In genomic region chr19:12484371-12485322, GRCh38 we compare ENCODE assay signal across 1 cellular context.
TF ChIP-seq lines count a peak whose summit lies in the region.

TSS of gene ZNF709 (minus strand) at chr19:12484816. CDS start at chr19:12484657, 159 bp downstream.

TF ChIP-seq in K562, 482 proteins besides CTCF, POLR2A, EP300 and RAD21 (continued from another document and continues in another):
- TF ChIP-seq, protein P1, sequence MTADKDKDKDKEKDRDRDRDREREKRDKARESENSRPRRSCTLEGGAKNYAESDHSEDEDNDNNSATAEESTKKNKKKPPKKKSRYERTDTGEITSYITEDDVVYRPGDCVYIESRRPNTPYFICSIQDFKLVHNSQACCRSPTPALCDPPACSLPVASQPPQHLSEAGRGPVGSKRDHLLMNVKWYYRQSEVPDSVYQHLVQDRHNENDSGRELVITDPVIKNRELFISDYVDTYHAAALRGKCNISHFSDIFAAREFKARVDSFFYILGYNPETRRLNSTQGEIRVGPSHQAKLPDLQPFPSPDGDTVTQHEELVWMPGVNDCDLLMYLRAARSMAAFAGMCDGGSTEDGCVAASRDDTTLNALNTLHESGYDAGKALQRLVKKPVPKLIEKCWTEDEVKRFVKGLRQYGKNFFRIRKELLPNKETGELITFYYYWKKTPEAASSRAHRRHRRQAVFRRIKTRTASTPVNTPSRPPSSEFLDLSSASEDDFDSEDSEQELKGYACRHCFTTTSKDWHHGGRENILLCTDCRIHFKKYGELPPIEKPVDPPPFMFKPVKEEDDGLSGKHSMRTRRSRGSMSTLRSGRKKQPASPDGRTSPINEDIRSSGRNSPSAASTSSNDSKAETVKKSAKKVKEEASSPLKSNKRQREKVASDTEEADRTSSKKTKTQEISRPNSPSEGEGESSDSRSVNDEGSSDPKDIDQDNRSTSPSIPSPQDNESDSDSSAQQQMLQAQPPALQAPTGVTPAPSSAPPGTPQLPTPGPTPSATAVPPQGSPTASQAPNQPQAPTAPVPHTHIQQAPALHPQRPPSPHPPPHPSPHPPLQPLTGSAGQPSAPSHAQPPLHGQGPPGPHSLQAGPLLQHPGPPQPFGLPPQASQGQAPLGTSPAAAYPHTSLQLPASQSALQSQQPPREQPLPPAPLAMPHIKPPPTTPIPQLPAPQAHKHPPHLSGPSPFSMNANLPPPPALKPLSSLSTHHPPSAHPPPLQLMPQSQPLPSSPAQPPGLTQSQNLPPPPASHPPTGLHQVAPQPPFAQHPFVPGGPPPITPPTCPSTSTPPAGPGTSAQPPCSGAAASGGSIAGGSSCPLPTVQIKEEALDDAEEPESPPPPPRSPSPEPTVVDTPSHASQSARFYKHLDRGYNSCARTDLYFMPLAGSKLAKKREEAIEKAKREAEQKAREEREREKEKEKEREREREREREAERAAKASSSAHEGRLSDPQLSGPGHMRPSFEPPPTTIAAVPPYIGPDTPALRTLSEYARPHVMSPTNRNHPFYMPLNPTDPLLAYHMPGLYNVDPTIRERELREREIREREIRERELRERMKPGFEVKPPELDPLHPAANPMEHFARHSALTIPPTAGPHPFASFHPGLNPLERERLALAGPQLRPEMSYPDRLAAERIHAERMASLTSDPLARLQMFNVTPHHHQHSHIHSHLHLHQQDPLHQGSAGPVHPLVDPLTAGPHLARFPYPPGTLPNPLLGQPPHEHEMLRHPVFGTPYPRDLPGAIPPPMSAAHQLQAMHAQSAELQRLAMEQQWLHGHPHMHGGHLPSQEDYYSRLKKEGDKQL (CRISPR knock-in tag; IDR thresholded peaks at IDR 0.05; ENCODE audit: borderline replicate concordance), result no peak
- TF ChIP-seq CC2D1A (IDR thresholded peaks at IDR 0.05) (no peak), FOS (IDR thresholded peaks at IDR 0.05; ENCODE audit: extremely low read depth, insufficient read length) (peak; percentile 51), SAP30 (IDR thresholded peaks at IDR 0.05; ENCODE audit: borderline replicate concordance, insufficient read depth, low read depth, low read length, poor library complexity, severe bottlenecking) (no peak), CSDE1 (IDR thresholded peaks at IDR 0.05) (0 out of 4 replicates have a peak, but pooled peaks of 1 of the 2 experiments have one; percentile 34), PHTF2 (CRISPR knock-in tag; IDR thresholded peaks at IDR 0.05) (no peak), ZNF699 (CRISPR knock-in tag; IDR thresholded peaks at IDR 0.05; ENCODE audit: insufficient replicate concordance) (no peak), TAL1 (IDR thresholded peaks at IDR 0.05) (no peak), CEBPB (tag; IDR thresholded peaks at IDR 0.05) (no peak), KDM5B (IDR thresholded peaks at IDR 0.05; ENCODE audit: insufficient replicate concordance, low read depth, low read length) (peak; percentile 43), MECOM (CRISPR knock-in tag; IDR thresholded peaks at IDR 0.05) (no peak), GABPB2 (CRISPR knock-in tag; conservative IDR thresholded peaks at IDR 0.05) (no peak), PHF8 (IDR thresholded peaks at IDR 0.05; ENCODE audit: borderline replicate concordance, low read length) (peak; percentile 52; the same call in 1 of the 2 replicates), RBM25 (IDR thresholded peaks at IDR 0.05; ENCODE audit: low read depth, low read length, severe bottlenecking) (peak; percentile 31), SREBF2 (CRISPR knock-in tag; IDR thresholded peaks at IDR 0.05) (no peak), KDM1A (IDR thresholded peaks at IDR 0.05) (no peak), EP400 (IDR thresholded peaks at IDR 0.05) (no peak), ZFPM2 (CRISPR knock-in tag; IDR thresholded peaks at IDR 0.05) (no peak), SMAD1 (IDR thresholded peaks at IDR 0.05; ENCODE audit: low read depth, low read length, partially characterized antibody) (no peak), GMEB1 (CRISPR knock-in tag; IDR thresholded peaks at IDR 0.05) (peak; percentile 55), ZNF407 (IDR thresholded peaks at IDR 0.05; ENCODE audit: low read depth) (no peak), NFE2 (IDR thresholded peaks at IDR 0.05; ENCODE audit: low read depth) (no peak), ZNF318 (IDR thresholded peaks at IDR 0.05; ENCODE audit: borderline replicate concordance in 1 of 2, low read depth in 1 of 2) (no peak), ZNF584 (CRISPR knock-in tag; IDR thresholded peaks at IDR 0.05; ENCODE audit: low read depth) (no peak), ZFX (CRISPR knock-in tag; IDR thresholded peaks at IDR 0.05) (no peak), HLTF (IDR thresholded peaks at IDR 0.05) (no peak), GATAD2A (IDR thresholded peaks at IDR 0.05) (no peak), ILK (tag; IDR thresholded peaks at IDR 0.05; ENCODE audit: borderline replicate concordance, low read depth) (no peak), HNRNPLL (IDR thresholded peaks at IDR 0.05; ENCODE audit: low read depth, low read length, poor library complexity, severe bottlenecking) (peak; percentile 48)
- TF ChIP-seq, protein P2, sequence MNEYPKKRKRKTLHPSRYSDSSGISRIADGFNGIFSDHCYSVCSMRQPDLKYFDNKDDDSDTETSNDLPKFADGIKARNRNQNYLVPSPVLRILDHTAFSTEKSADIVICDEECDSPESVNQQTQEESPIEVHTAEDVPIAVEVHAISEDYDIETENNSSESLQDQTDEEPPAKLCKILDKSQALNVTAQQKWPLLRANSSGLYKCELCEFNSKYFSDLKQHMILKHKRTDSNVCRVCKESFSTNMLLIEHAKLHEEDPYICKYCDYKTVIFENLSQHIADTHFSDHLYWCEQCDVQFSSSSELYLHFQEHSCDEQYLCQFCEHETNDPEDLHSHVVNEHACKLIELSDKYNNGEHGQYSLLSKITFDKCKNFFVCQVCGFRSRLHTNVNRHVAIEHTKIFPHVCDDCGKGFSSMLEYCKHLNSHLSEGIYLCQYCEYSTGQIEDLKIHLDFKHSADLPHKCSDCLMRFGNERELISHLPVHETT (CRISPR knock-in tag; conservative IDR thresholded peaks at IDR 0.05 in 1 of 2, IDR thresholded peaks at IDR 0.05 in 1 of 2), result no peak
- TF ChIP-seq, protein P3, sequence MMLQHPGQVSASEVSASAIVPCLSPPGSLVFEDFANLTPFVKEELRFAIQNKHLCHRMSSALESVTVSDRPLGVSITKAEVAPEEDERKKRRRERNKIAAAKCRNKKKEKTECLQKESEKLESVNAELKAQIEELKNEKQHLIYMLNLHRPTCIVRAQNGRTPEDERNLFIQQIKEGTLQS (IDR thresholded peaks at IDR 0.05), result peak; percentile 53
- TF ChIP-seq, protein P3 (CRISPR knock-in tag; conservative IDR thresholded peaks at IDR 0.05), result no peak
